1 cellular context compared by ENCODE assay signal in genomic region chr4:2058264-2059033, GRCh38.
TF ChIP-seq lines count a peak whose summit lies in the region.

No MANE protein-coding gene starts in this region.

TF ChIP-seq in GM12878, 131 proteins besides CTCF, POLR2A, EP300 and RAD21:
- TF ChIP-seq, protein P1, sequence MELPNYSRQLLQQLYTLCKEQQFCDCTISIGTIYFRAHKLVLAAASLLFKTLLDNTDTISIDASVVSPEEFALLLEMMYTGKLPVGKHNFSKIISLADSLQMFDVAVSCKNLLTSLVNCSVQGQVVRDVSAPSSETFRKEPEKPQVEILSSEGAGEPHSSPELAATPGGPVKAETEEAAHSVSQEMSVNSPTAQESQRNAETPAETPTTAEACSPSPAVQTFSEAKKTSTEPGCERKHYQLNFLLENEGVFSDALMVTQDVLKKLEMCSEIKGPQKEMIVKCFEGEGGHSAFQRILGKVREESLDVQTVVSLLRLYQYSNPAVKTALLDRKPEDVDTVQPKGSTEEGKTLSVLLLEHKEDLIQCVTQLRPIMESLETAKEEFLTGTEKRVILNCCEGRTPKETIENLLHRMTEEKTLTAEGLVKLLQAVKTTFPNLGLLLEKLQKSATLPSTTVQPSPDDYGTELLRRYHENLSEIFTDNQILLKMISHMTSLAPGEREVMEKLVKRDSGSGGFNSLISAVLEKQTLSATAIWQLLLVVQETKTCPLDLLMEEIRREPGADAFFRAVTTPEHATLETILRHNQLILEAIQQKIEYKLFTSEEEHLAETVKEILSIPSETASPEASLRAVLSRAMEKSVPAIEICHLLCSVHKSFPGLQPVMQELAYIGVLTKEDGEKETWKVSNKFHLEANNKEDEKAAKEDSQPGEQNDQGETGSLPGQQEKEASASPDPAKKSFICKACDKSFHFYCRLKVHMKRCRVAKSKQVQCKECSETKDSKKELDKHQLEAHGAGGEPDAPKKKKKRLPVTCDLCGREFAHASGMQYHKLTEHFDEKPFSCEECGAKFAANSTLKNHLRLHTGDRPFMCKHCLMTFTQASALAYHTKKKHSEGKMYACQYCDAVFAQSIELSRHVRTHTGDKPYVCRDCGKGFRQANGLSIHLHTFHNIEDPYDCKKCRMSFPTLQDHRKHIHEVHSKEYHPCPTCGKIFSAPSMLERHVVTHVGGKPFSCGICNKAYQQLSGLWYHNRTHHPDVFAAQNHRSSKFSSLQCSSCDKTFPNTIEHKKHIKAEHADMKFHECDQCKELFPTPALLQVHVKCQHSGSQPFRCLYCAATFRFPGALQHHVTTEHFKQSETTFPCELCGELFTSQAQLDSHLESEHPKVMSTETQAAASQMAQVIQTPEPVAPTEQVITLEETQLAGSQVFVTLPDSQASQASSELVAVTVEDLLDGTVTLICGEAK (IDR thresholded peaks at IDR 0.05; ENCODE audit: borderline replicate concordance) = no peak
- TF ChIP-seq E2F8 (IDR thresholded peaks at IDR 0.05; ENCODE audit: low read depth, partially characterized antibody) (no peak), RB1 (IDR thresholded peaks at IDR 0.05; ENCODE audit: borderline replicate concordance) (no peak), SMC3 (IDR thresholded peaks at IDR 0.05; ENCODE audit: borderline replicate concordance, low read length) (no peak), NFXL1 (IDR thresholded peaks at IDR 0.05; ENCODE audit: borderline replicate concordance) (no peak), HDAC2 (IDR thresholded peaks at IDR 0.05) (no peak), KAT2A (conservative IDR thresholded peaks at IDR 0.05; ENCODE audit: control insufficient read depth, low read depth, low read length) (no peak), SMAD5 (IDR thresholded peaks at IDR 0.05; ENCODE audit: low read depth) (no peak), BCL11A (IDR thresholded peaks at IDR 0.05; ENCODE audit: low read depth, low read length) (no peak), YY1 (IDR thresholded peaks at IDR 0.05; ENCODE audit: low read depth, low read length) (no peak), EGR1 (IDR thresholded peaks at IDR 0.05; ENCODE audit: borderline replicate concordance in 1 of 2, low read depth in 2 of 2, low read length in 2 of 2) (no peak), NFYA (IDR thresholded peaks at IDR 0.05; ENCODE audit: borderline replicate concordance, low read depth, low read length) (no peak), CEBPB (IDR thresholded peaks at IDR 0.05; ENCODE audit: borderline replicate concordance in 1 of 2, low read depth in 2 of 2, low read length in 2 of 2) (no peak), NR2F1 (conservative IDR thresholded peaks at IDR 0.05) (no peak), HSF1 (IDR thresholded peaks at IDR 0.05; ENCODE audit: low read depth, low read length) (no peak), SUPT20H (IDR thresholded peaks at IDR 0.05; ENCODE audit: borderline replicate concordance, control insufficient read depth, low read depth, low read length) (no peak), MXI1 (IDR thresholded peaks at IDR 0.05; ENCODE audit: low read depth, low read length) (no peak)
- TF ChIP-seq, protein P2, sequence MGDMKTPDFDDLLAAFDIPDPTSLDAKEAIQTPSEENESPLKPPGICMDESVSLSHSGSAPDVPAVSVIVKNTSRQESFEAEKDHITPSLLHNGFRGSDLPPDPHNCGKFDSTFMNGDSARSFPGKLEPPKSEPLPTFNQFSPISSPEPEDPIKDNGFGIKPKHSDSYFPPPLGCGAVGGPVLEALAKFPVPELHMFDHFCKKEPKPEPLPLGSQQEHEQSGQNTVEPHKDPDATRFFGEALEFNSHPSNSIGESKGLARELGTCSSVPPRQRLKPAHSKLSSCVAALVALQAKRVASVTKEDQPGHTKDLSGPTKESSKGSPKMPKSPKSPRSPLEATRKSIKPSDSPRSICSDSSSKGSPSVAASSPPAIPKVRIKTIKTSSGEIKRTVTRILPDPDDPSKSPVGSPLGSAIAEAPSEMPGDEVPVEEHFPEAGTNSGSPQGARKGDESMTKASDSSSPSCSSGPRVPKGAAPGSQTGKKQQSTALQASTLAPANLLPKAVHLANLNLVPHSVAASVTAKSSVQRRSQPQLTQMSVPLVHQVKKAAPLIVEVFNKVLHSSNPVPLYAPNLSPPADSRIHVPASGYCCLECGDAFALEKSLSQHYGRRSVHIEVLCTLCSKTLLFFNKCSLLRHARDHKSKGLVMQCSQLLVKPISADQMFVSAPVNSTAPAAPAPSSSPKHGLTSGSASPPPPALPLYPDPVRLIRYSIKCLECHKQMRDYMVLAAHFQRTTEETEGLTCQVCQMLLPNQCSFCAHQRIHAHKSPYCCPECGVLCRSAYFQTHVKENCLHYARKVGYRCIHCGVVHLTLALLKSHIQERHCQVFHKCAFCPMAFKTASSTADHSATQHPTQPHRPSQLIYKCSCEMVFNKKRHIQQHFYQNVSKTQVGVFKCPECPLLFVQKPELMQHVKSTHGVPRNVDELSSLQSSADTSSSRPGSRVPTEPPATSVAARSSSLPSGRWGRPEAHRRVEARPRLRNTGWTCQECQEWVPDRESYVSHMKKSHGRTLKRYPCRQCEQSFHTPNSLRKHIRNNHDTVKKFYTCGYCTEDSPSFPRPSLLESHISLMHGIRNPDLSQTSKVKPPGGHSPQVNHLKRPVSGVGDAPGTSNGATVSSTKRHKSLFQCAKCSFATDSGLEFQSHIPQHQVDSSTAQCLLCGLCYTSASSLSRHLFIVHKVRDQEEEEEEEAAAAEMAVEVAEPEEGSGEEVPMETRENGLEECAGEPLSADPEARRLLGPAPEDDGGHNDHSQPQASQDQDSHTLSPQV (IDR thresholded peaks at IDR 0.05) = no peak
TF ChIP-seq in GM12878: peak in this region for 0.
